20 cellular contexts compared by ENCODE assay signal in the genomic region with DNA sequence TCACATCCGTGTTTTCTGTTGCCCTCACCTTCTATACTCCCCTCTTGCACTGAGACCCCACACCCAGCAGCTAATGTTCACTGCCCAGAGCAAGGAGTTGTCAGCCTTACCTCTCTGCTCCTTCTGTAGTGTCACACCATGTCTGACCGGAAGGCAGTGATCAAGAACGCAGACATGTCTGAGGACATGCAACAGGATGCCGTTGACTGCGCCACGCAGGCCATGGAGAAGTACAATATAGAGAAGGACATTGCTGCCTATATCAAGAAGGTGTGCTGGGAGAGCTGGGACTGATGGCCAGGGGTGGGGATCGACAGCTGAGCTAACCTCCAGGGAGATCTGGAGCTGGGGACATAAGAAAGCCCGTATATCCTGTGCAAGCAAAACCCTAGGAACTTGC. TPM values are rescaled to one million over a fixed set of nuclear protein-coding genes. Genes with fewer than 3 reads are reported as not detected.
A peak's percentile ranks its signal among the peaks of the same experiment; 100 is the strongest.
DNase-seq lines count a peak whose midpoint lies in the region; ATAC-seq and TF ChIP-seq lines count a peak whose summit lies in the region.
"Had no signal": no experiment of that assay in that cellular context is flagged by ENCODE, and none has a peak within 500 bp of the region (broad histone marks: within the 10 kb centered on the region; RNA-seq: fewer than 3 reads in every experiment).

No MANE protein-coding gene starts in this region.

- peaks cover 0 to 6% (median 0%) of the 10 kb centered on the region in 4 donors for H3K27me3 ChIP-seq in esophagus muscularis mucosa
- H3K27me3 ChIP-seq in neural progenitor cell = no peaks in the 10 kb centered on the region
- H3K27me3 ChIP-seq in gastrocnemius medialis = no peaks in the 10 kb centered on the region
- H3K27me3 ChIP-seq: BE2C, SJSA1, spleen, vagina had no signal

- no peak overlapping the region for H3K4me3 ChIP-seq in esophagus muscularis mucosa
- H3K4me3 ChIP-seq in neural progenitor cell = peak overlapping the region; percentile 97
- H3K4me3 ChIP-seq in gastrocnemius medialis = no peak overlapping the region
- H3K4me3 ChIP-seq: lower lobe of right lung, SJSA1, spleen, vagina had no signal

- no peak overlapping the region for H3K27ac ChIP-seq in esophagus muscularis mucosa (replicated peaks in 1 of 4)
- no peak overlapping the region for H3K27ac ChIP-seq in neural progenitor cell
- peak overlapping the region in 1 of 4 donors; percentile 30 for H3K27ac ChIP-seq in gastrocnemius medialis
- H3K27ac ChIP-seq: lower lobe of right lung, SJSA1, spleen, vagina had no signal

- CTCF ChIA-PET in activated CD4-positive, alpha-beta T cell treated with anti-CD3 and anti-CD28 coated beads, Interleukin-2, amount 10 ng/mL, durations not matched to agents 7 days and 5 days (lab: Charles Lee) = no interaction called here

- H3K79me2 ChIP-seq in neural progenitor cell (ENCODE audit: low read depth) = peaks cover 86% of the 10 kb centered on the region

- POLR2A ChIA-PET in activated CD4-positive, alpha-beta T cell treated with anti-CD3 and anti-CD28 coated beads, Interleukin-2, amount 10 ng/mL, durations not matched to agents 7 days and 5 days (lab: Charles Lee) = no interaction called here

- H3K36me3 Mint-ChIP-seq in activated CD4-positive, alpha-beta T cell treated with anti-CD3 and anti-CD28 coated beads, Interleukin-2, amount 10 ng/mL, durations not matched to agents 24 days and 14 days (ENCODE audit: low read depth) = peaks cover 61% of the 10 kb centered on the region
- peaks cover 61% of the 10 kb centered on the region for H3K36me3 Mint-ChIP-seq in activated CD4-positive, alpha-beta T cell treated with anti-CD3 and anti-CD28 coated beads, Interleukin-2, amount 10 ng/mL, durations not matched to agents 7 days and 5 days (ENCODE audit: low read depth)
- H3K36me3 Mint-ChIP-seq in HFFc6 (ENCODE audit: low read depth) = peaks cover 35% of the 10 kb centered on the region
- H3K36me3 Mint-ChIP-seq in neural progenitor cell = peaks cover 52% of the 10 kb centered on the region

- no peak overlapping the region for H3K27ac Mint-ChIP-seq in activated CD4-positive, alpha-beta T cell treated with anti-CD3 and anti-CD28 coated beads, Interleukin-2, amount 10 ng/mL, durations not matched to agents 24 days and 14 days
- H3K27ac Mint-ChIP-seq in activated CD4-positive, alpha-beta T cell treated with anti-CD3 and anti-CD28 coated beads, Interleukin-2, amount 10 ng/mL, durations not matched to agents 7 days and 5 days = no peak overlapping the region
- peak overlapping the region; percentile 48; the same call in 1 of the 2 replicates for H3K27ac Mint-ChIP-seq in HFFc6
- H3K27ac Mint-ChIP-seq in neural progenitor cell = peak overlapping the region; percentile 5
- H3K27ac Mint-ChIP-seq: T-helper 2 cell treated with Interferon-gamma antibody and Interleukin-4, amounts not matched to agents 5 μg/mL and 100 μg/mL, for 36 hours had no signal

- H3K9me3 ChIP-seq in esophagus muscularis mucosa = no peaks in the 10 kb centered on the region
- no peaks in the 10 kb centered on the region for H3K9me3 ChIP-seq in neural progenitor cell (ENCODE audit: low read depth)
- H3K9me3 ChIP-seq in gastrocnemius medialis = no peaks in the 10 kb centered on the region
- H3K9me3 ChIP-seq: BE2C, lower lobe of right lung, spleen, vagina had no signal

- H3K4me1 Mint-ChIP-seq in activated CD4-positive, alpha-beta T cell treated with anti-CD3 and anti-CD28 coated beads, Interleukin-2, amount 10 ng/mL, durations not matched to agents 24 days and 14 days = peaks cover 46% of the 10 kb centered on the region
- H3K4me1 Mint-ChIP-seq in activated CD4-positive, alpha-beta T cell treated with anti-CD3 and anti-CD28 coated beads, Interleukin-2, amount 10 ng/mL, durations not matched to agents 7 days and 5 days = peaks cover 56% of the 10 kb centered on the region
- peaks cover 67% of the 10 kb centered on the region for H3K4me1 Mint-ChIP-seq in HFFc6 (ENCODE audit: low read depth)
- peaks cover 61% of the 10 kb centered on the region for H3K4me1 Mint-ChIP-seq in neural progenitor cell

- H3K36me3 ChIP-seq in esophagus muscularis mucosa (peaks cover 35 to 61% (median 49%) of the 10 kb centered on the region in 4 donors), neural progenitor cell (peaks cover 13% of the 10 kb centered on the region), gastrocnemius medialis (peaks cover 0 to 54% of the 10 kb centered on the region in 2 donors)

- H4K20me1 ChIP-seq in neural progenitor cell (ENCODE audit: low read depth) = peaks cover 87% of the 10 kb centered on the region

- peak; percentile 55 for DNase-seq in activated CD4-positive, alpha-beta T cell treated with anti-CD3 and anti-CD28 coated beads, Interleukin-2, amount 10 ng/mL, durations not matched to agents 24 days and 14 days
- DNase-seq in activated CD4-positive, alpha-beta T cell treated with anti-CD3 and anti-CD28 coated beads, Interleukin-2, amount 10 ng/mL, durations not matched to agents 7 days and 5 days = no peak
- DNase-seq in HFFc6 (no peak), esophagus muscularis mucosa (ENCODE audit: extremely low spot score) (peak; percentile 47), neural progenitor cell (ENCODE audit: low spot score) (no peak), gastrocnemius medialis (no peak), HPDE6-E6E7 (ENCODE audit: extremely low spot score) (no peak), NCI-H1092 (lab: John Stamatoyannopoulos, UW) (no peak)
- DNase-seq: BE2C; cerebellar nuclear complex; effector CD8-positive, alpha-beta T cell; GOT3; hippocampal formation; lower lobe of right lung; spleen; stimulated activated CD4-positive, alpha-beta T cell treated with anti-CD3 and anti-CD28 coated beads, Interleukin-4, amount 100 ng/mL, for 4 hours had no signal

- H3K9ac ChIP-seq in neural progenitor cell = no peak overlapping the region

- in situ Hi-C loops in gastrocnemius medialis (cut with MboI; ENCODE audit: low sequenced_read_pairs in 4 of 4) = loop anchor here in 1 of 4 donors (25.0 kb wide), 1 partner anchor 250 kb away; no protein-coding TSS in a partner anchor

- H3K4me2 ChIP-seq in neural progenitor cell = peak overlapping the region; percentile 92

- ATAC-seq in gastrocnemius medialis = no peak
- ATAC-seq: lower lobe of right lung, Panc1 had no signal

- no peak for TF ChIP-seq CTCF in HFFc6 (IDR thresholded peaks at IDR 0.05)
- no peak for TF ChIP-seq CTCF in esophagus muscularis mucosa (IDR thresholded peaks at IDR 0.05)
- no peak for TF ChIP-seq CTCF in neural progenitor cell (IDR thresholded peaks at IDR 0.05)
- TF ChIP-seq CTCF in gastrocnemius medialis (IDR thresholded peaks at IDR 0.05 in 4 of 5, conservative IDR thresholded peaks at IDR 0.05 in 1 of 5) = no peak

- H3K9me3 Mint-ChIP-seq in activated CD4-positive, alpha-beta T cell treated with anti-CD3 and anti-CD28 coated beads, Interleukin-2, amount 10 ng/mL, durations not matched to agents 24 days and 14 days = no peaks in the 10 kb centered on the region
- H3K9me3 Mint-ChIP-seq in activated CD4-positive, alpha-beta T cell treated with anti-CD3 and anti-CD28 coated beads, Interleukin-2, amount 10 ng/mL, durations not matched to agents 7 days and 5 days = no peaks in the 10 kb centered on the region
- no peaks in the 10 kb centered on the region for H3K9me3 Mint-ChIP-seq in HFFc6
- no peaks in the 10 kb centered on the region for H3K9me3 Mint-ChIP-seq in neural progenitor cell
- H3K9me3 Mint-ChIP-seq: T-helper 2 cell treated with Interferon-gamma antibody and Interleukin-4, amounts not matched to agents 5 μg/mL and 100 μg/mL, for 36 hours had no signal

- no peak overlapping the region for H3K4me3 Mint-ChIP-seq in activated CD4-positive, alpha-beta T cell treated with anti-CD3 and anti-CD28 coated beads, Interleukin-2, amount 10 ng/mL, durations not matched to agents 24 days and 14 days
- no peak overlapping the region for H3K4me3 Mint-ChIP-seq in activated CD4-positive, alpha-beta T cell treated with anti-CD3 and anti-CD28 coated beads, Interleukin-2, amount 10 ng/mL, durations not matched to agents 7 days and 5 days
- H3K4me3 Mint-ChIP-seq in HFFc6 (no peak overlapping the region; the same call in 1 of the 2 replicates), neural progenitor cell (peak overlapping the region; percentile 10)
- H3K4me3 Mint-ChIP-seq: T-helper 2 cell treated with Interferon-gamma antibody and Interleukin-4, amounts not matched to agents 5 μg/mL and 100 μg/mL, for 36 hours had no signal

- peaks cover 38% of the 10 kb centered on the region for H3F3A ChIP-seq in neural progenitor cell (ENCODE audit: low read depth)

- no peak for TF ChIP-seq EP300 in esophagus muscularis mucosa (IDR thresholded peaks at IDR 0.05)

- intact Hi-C loops in activated CD4-positive, alpha-beta T cell treated with anti-CD3 and anti-CD28 coated beads, Interleukin-2, amount 10 ng/mL, durations not matched to agents 24 days and 14 days (cut with micrococcal nuclease) = no loop called here
- intact Hi-C loops in esophagus muscularis mucosa (cut with DNase I) = no loop called here
- intact Hi-C loops in gastrocnemius medialis (cut with DNase I; ENCODE audit: low total_unique reads) = loop anchor here (10.0 kb wide), 2 partner anchors 832 to 1122 kb away; partner anchors contain the start of genes COIL and MSI2

- no peak for TF ChIP-seq POLR2A in esophagus muscularis mucosa (IDR thresholded peaks at IDR 0.05; ENCODE audit: low read depth)
- no peak for TF ChIP-seq POLR2A in gastrocnemius medialis (IDR thresholded peaks at IDR 0.05)

- H3K4me1 ChIP-seq in esophagus muscularis mucosa = peaks cover 49 to 75% (median 64%) of the 10 kb centered on the region in 4 donors
- H3K4me1 ChIP-seq in neural progenitor cell = peaks cover 58% of the 10 kb centered on the region
- peaks cover 60 to 70% of the 10 kb centered on the region in 2 donors for H3K4me1 ChIP-seq in gastrocnemius medialis

- no peak overlapping the region for H2AFZ ChIP-seq in neural progenitor cell (replicated peaks)

- no peaks in the 10 kb centered on the region for H3K27me3 Mint-ChIP-seq in activated CD4-positive, alpha-beta T cell treated with anti-CD3 and anti-CD28 coated beads, Interleukin-2, amount 10 ng/mL, durations not matched to agents 24 days and 14 days
- no peaks in the 10 kb centered on the region for H3K27me3 Mint-ChIP-seq in activated CD4-positive, alpha-beta T cell treated with anti-CD3 and anti-CD28 coated beads, Interleukin-2, amount 10 ng/mL, durations not matched to agents 7 days and 5 days
- H3K27me3 Mint-ChIP-seq in HFFc6 (ENCODE audit: insufficient read depth) (no peaks in the 10 kb centered on the region; the same call in 1 of the 2 replicates), neural progenitor cell (ENCODE audit: insufficient read depth, low read depth) (peaks cover 5% of the 10 kb centered on the region)

- 68% methylated on average over 8 of the region's 8 CpGs for WGBS in esophagus muscularis mucosa

RNA-seq across cellular contexts. Expression of gene DYNLL2, which starts 3.7 kb away (rescaled TPM):
- total RNA-seq in activated CD4-positive, alpha-beta T cell treated with anti-CD3 and anti-CD28 coated beads, Interleukin-2, amount 10 ng/mL, durations not matched to agents 24 days and 14 days = 36.6 and 37.2 TPM in 2 replicates
- total RNA-seq in activated CD4-positive, alpha-beta T cell treated with anti-CD3 and anti-CD28 coated beads, Interleukin-2, amount 10 ng/mL, durations not matched to agents 7 days and 5 days = 10 to 100 TPM; 30.1 to 31.9 TPM
- total RNA-seq in HFFc6 (2021; fragmentation: NEBNext Ultra II Directional; extraction: Animal tissue kit (Norgen Biotek cat#: 25700)) = 10 to 100 TPM; 31.8 to 38.9 (median 35.5) TPM
- 10 to 100 TPM; 22.2 to 37.0 (median 36.3) TPM for total RNA-seq in esophagus muscularis mucosa
- total RNA-seq in neural progenitor cell (ENCODE audit: low replicate concordance) = 46.8 and 52.6 TPM in 2 replicates
- total RNA-seq in gastrocnemius medialis = 10 to 100 TPM; 14.5 to 28.8 (median 20.4) TPM

Comparison
In these comparisons a context has a peak if more than half of its experiments do, and no peak if none do; other contexts are left out.
1. DNase-seq: peak in activated CD4-positive, alpha-beta T cell treated with anti-CD3 and anti-CD28 coated beads, Interleukin-2, amount 10 ng/mL, durations not matched to agents 24 days and 14 days (single experiment) and esophagus muscularis mucosa (single experiment); none in activated CD4-positive, alpha-beta T cell treated with anti-CD3 and anti-CD28 coated beads, Interleukin-2, amount 10 ng/mL, durations not matched to agents 7 days and 5 days (single experiment), HFFc6 (single experiment), neural progenitor cell (single experiment), gastrocnemius medialis (0 of 2), HPDE6-E6E7 (single experiment) and NCI-H1092 (single experiment).
2. H3K27ac Mint-ChIP-seq: peak in HFFc6 (single experiment) and neural progenitor cell (single experiment); none in activated CD4-positive, alpha-beta T cell treated with anti-CD3 and anti-CD28 coated beads, Interleukin-2, amount 10 ng/mL, durations not matched to agents 24 days and 14 days (single experiment) and activated CD4-positive, alpha-beta T cell treated with anti-CD3 and anti-CD28 coated beads, Interleukin-2, amount 10 ng/mL, durations not matched to agents 7 days and 5 days (single experiment).